8 cellular contexts compared by ENCODE assay signal in genomic region chr18:50203801-50204604, GRCh38. TPM values are rescaled to one million over a fixed set of nuclear protein-coding genes. Genes with fewer than 3 reads are reported as not detected.
DNase-seq lines count a peak whose midpoint lies in the region; ATAC-seq and TF ChIP-seq lines count a peak whose summit lies in the region.

No MANE protein-coding gene starts in this region.

- H3K4me3 ChIP-seq in right atrium auricular region (peak overlapping the region in 1 of 2 donors; percentile 11), sigmoid colon (no peak overlapping the region)

- no peak for TF ChIP-seq POLR2A in sigmoid colon (IDR thresholded peaks at IDR 0.05)

- H3K36me3 ChIP-seq in right atrium auricular region (no peaks in the 10 kb centered on the region), sigmoid colon (no peaks in the 10 kb centered on the region)

- no peak for TF ChIP-seq EP300 in sigmoid colon (IDR thresholded peaks at IDR 0.05)

- intact Hi-C loops in sigmoid colon (cut with DNase I): loop anchor here (2.0 kb wide), 1 partner anchor 259 kb away; no protein-coding TSS in a partner anchor

- H3K27ac ChIP-seq in right atrium auricular region: no peak overlapping the region
- H3K27ac ChIP-seq in sigmoid colon: no peak overlapping the region

- no peaks in the 10 kb centered on the region for H3K36me3 Mint-ChIP-seq in activated naive CD8-positive, alpha-beta T cell treated with anti-CD3 and anti-CD28 coated beads, Interleukin-2, amount 10 ng/mL, durations not matched to agents 7 days and 5 days
- no peaks in the 10 kb centered on the region for H3K36me3 Mint-ChIP-seq in effector memory CD8-positive, alpha-beta T cell (ENCODE audit: insufficient read depth)

- POLR2A ChIA-PET in activated naive CD8-positive, alpha-beta T cell treated with anti-CD3 and anti-CD28 coated beads, Interleukin-2, amount 10 ng/mL, durations not matched to agents 7 days and 5 days (lab: Charles Lee): no interaction called here

- H3K4me1 ChIP-seq in right atrium auricular region (no peaks in the 10 kb centered on the region), sigmoid colon (no peaks in the 10 kb centered on the region)

- no peak overlapping the region for H3K27ac Mint-ChIP-seq in activated naive CD8-positive, alpha-beta T cell treated with anti-CD3 and anti-CD28 coated beads, Interleukin-2, amount 10 ng/mL, durations not matched to agents 7 days and 5 days
- H3K27ac Mint-ChIP-seq in effector memory CD8-positive, alpha-beta T cell: no peak overlapping the region

- H3K4me1 Mint-ChIP-seq in activated naive CD8-positive, alpha-beta T cell treated with anti-CD3 and anti-CD28 coated beads, Interleukin-2, amount 10 ng/mL, durations not matched to agents 7 days and 5 days: peaks cover 2% of the 10 kb centered on the region
- H3K4me1 Mint-ChIP-seq in effector memory CD8-positive, alpha-beta T cell (ENCODE audit: low read depth in 2 of 2): peaks cover 9 to 10% of the 10 kb centered on the region in 2 donors

- ATAC-seq in activated naive CD8-positive, alpha-beta T cell treated with anti-CD3 and anti-CD28 coated beads, Interleukin-2, amount 10 ng/mL, durations not matched to agents 7 days and 5 days (ENCODE audit: low read depth): peak; percentile 26
- ATAC-seq in GM19455 (IDR thresholded peaks at IDR 0.05; ENCODE audit: unreplicated experiment): no peak
- no peak for ATAC-seq in effector memory CD8-positive, alpha-beta T cell (replicated peaks)

- TF ChIP-seq CTCF in right atrium auricular region (IDR thresholded peaks at IDR 0.05): peak; percentile 52 to 69
- peak in 3 of 4 experiments; percentile 19 to 53 (median 38) for TF ChIP-seq CTCF in sigmoid colon (IDR thresholded peaks at IDR 0.05)

- peak in 2 of 3 donors; percentile 8 to 24 for DNase-seq in stimulated activated CD4-positive, alpha-beta T cell treated with anti-CD3 and anti-CD28 coated beads, Interleukin-12 subunit alpha, Interleukin-12 subunit beta, amount 100 ng/mL, for 48 hours (ENCODE audit: low read depth in 2 of 3, low spot score in 1 of 3)
- no peak for DNase-seq in stimulated activated CD4-positive, alpha-beta T cell treated with anti-CD3 and anti-CD28 coated beads, Interleukin-12 subunit alpha, Interleukin-12 subunit beta, amount 100 ng/mL, for 4 hours
- DNase-seq in NCI-H187 (lab: John Stamatoyannopoulos, UW) (peak; percentile 58 to 69), right atrium auricular region (ENCODE audit: low spot score) (no peak), sigmoid colon (no peak)
- no peak for DNase-seq in activated naive CD8-positive, alpha-beta T cell treated with anti-CD3 and anti-CD28 coated beads, Interleukin-2, amount 10 ng/mL, durations not matched to agents 7 days and 5 days
- no peak for DNase-seq in effector memory CD8-positive, alpha-beta T cell

- H3K27me3 ChIP-seq in right atrium auricular region (no peaks in the 10 kb centered on the region), sigmoid colon (peaks cover 0 to 31% (median 3%) of the 10 kb centered on the region in 3 donors)

- H3K4me3 Mint-ChIP-seq in activated naive CD8-positive, alpha-beta T cell treated with anti-CD3 and anti-CD28 coated beads, Interleukin-2, amount 10 ng/mL, durations not matched to agents 7 days and 5 days: no peak overlapping the region
- peak overlapping the region in 1 of 2 donors; percentile 23 for H3K4me3 Mint-ChIP-seq in effector memory CD8-positive, alpha-beta T cell

- peaks cover 52% of the 10 kb centered on the region for H3K27me3 Mint-ChIP-seq in activated naive CD8-positive, alpha-beta T cell treated with anti-CD3 and anti-CD28 coated beads, Interleukin-2, amount 10 ng/mL, durations not matched to agents 7 days and 5 days
- H3K27me3 Mint-ChIP-seq in effector memory CD8-positive, alpha-beta T cell: peaks cover 51 to 84% of the 10 kb centered on the region in 2 donors

- H3K9me3 ChIP-seq in right atrium auricular region (peaks cover 0 to 3% of the 10 kb centered on the region in 2 donors), sigmoid colon (no peaks in the 10 kb centered on the region)

- peaks cover 2% of the 10 kb centered on the region for H3K9me3 Mint-ChIP-seq in activated naive CD8-positive, alpha-beta T cell treated with anti-CD3 and anti-CD28 coated beads, Interleukin-2, amount 10 ng/mL, durations not matched to agents 7 days and 5 days
- H3K9me3 Mint-ChIP-seq in effector memory CD8-positive, alpha-beta T cell: peaks cover 0 to 4% of the 10 kb centered on the region in 2 donors

- 27 to 29% methylated on average over 24 of the region's 24 CpGs for WGBS in sigmoid colon, 2 donors

RNA-seq across cellular contexts. Expression of gene MYO5B, which starts 9.1 kb away (rescaled TPM):
- total RNA-seq in activated naive CD8-positive, alpha-beta T cell treated with anti-CD3 and anti-CD28 coated beads, Interleukin-2, amount 10 ng/mL, durations not matched to agents 7 days and 5 days: not detected
- total RNA-seq in right atrium auricular region (10 to 100 TPM in 1 of 2 donors, 1 to 10 TPM in 1; 7.7 to 10.2 TPM), sigmoid colon (1 to 10 TPM in 1 of 4 donors, under 1 TPM in 3; 0.14 to 3.0 (median 0.59) TPM)
- 10 to 100 TPM; 52.6 to 80.7 (median 60.7) TPM for polyA plus RNA-seq in sigmoid colon

Comparison
In these comparisons a context has a peak if more than half of its experiments do, and no peak if none do; other contexts are left out.
1. DNase-seq: peak in stimulated activated CD4-positive, alpha-beta T cell treated with anti-CD3 and anti-CD28 coated beads, Interleukin-12 subunit alpha, Interleukin-12 subunit beta, amount 100 ng/mL, for 48 hours (2 of 3) and NCI-H187 (2 of 2); none in stimulated activated CD4-positive, alpha-beta T cell treated with anti-CD3 and anti-CD28 coated beads, Interleukin-12 subunit alpha, Interleukin-12 subunit beta, amount 100 ng/mL, for 4 hours (single experiment), activated naive CD8-positive, alpha-beta T cell treated with anti-CD3 and anti-CD28 coated beads, Interleukin-2, amount 10 ng/mL, durations not matched to agents 7 days and 5 days (single experiment), right atrium auricular region (single experiment), sigmoid colon (single experiment) and effector memory CD8-positive, alpha-beta T cell (0 of 3).